In the genomic region with DNA sequence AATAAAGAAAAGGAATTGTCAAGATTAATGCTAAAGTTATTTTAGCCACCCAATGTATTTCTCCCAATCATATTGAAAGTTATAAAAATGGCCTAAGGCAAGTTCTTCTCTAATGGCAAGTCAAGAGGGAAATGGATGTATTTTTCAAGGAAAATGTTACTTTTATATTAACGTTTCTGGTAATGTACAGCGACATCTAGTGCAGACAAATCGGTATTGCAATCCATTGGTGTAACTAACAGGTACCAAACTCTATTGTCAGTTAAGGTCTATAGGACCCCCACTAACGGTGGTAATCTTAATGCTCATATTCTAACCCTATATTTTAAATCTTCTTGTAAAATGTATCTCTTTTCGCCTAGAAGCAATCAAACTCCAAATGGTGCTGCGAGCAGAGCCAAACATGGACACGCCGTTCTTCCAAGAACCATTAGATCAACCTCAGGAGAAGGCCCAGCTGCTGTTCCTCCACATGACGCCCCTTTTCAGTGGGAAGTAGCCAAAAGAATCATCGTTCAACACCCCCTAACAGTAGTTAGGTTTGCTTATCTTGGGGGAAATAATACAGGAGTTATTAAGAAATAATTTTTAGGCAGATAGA, we compare ENCODE assay signal across 9 cellular contexts.
DNase-seq lines count a peak whose midpoint lies in the region; ATAC-seq and TF ChIP-seq lines count a peak whose summit lies in the region.
"Had no signal": no experiment of that assay in that cellular context is flagged by ENCODE, and none has a peak within 500 bp of the region (broad histone marks: within the 10 kb centered on the region; RNA-seq: fewer than 3 reads in every experiment).

No MANE protein-coding gene starts in this region.

- CTCF ChIA-PET in Calu3 (lab: Charles Lee), result no interaction called here

- peak; percentile 39 for TF ChIP-seq CTCF in Calu3 (IDR thresholded peaks at IDR 0.05; ENCODE audit: unreplicated experiment)
- peak in 5 of 6 experiments; percentile 30 to 70 (median 68) for TF ChIP-seq CTCF in Peyer's patch (IDR thresholded peaks at IDR 0.05)
- TF ChIP-seq CTCF in esophagus squamous epithelium (IDR thresholded peaks at IDR 0.05), result peak; percentile 36 to 79 (median 52)
- peak in 3 of 5 experiments; percentile 17 to 65 (median 53) for TF ChIP-seq CTCF in gastrocnemius medialis (IDR thresholded peaks at IDR 0.05 in 4 of 5, conservative IDR thresholded peaks at IDR 0.05 in 1 of 5)

- H3K27ac Mint-ChIP-seq in Calu3 (ENCODE audit: unreplicated experiment), result no peak overlapping the region
- H3K27ac Mint-ChIP-seq in activated naive CD8-positive, alpha-beta T cell treated with anti-CD3 and anti-CD28 coated beads, Interleukin-2, amount 50 U/mL, for 24 hours, result no peak overlapping the region
- H3K27ac Mint-ChIP-seq: naive thymus-derived CD8-positive, alpha-beta T cell had no signal

- in situ Hi-C loops in gastrocnemius medialis (cut with MboI; ENCODE audit: low sequenced_read_pairs in 4 of 4), result loop anchor here in 2 of 4 donors (25.0 kb wide), 1 partner anchor 310 kb away; the partner anchor contains the start of gene ATP12A (in 2 of the 2)

- H3K27me3 ChIP-seq in H7 (ENCODE audit: control insufficient read depth, insufficient read depth, low read length) (no peaks in the 10 kb centered on the region), Peyer's patch (no peaks in the 10 kb centered on the region), esophagus squamous epithelium (peaks cover 0 to 58% (median 0%) of the 10 kb centered on the region in 4 donors), gastrocnemius medialis (peaks cover 0 to 4% (median 0%) of the 10 kb centered on the region in 3 donors)

- no peak for TF ChIP-seq POLR2A in Peyer's patch (IDR thresholded peaks at IDR 0.05)
- TF ChIP-seq POLR2A in esophagus squamous epithelium (IDR thresholded peaks at IDR 0.05), result no peak
- no peak for TF ChIP-seq POLR2A in gastrocnemius medialis (IDR thresholded peaks at IDR 0.05)

- no peaks in the 10 kb centered on the region for H3K9me3 Mint-ChIP-seq in Calu3 (ENCODE audit: low read depth, unreplicated experiment)
- no peaks in the 10 kb centered on the region for H3K9me3 Mint-ChIP-seq in activated naive CD8-positive, alpha-beta T cell treated with anti-CD3 and anti-CD28 coated beads, Interleukin-2, amount 50 U/mL, for 24 hours
- H3K9me3 Mint-ChIP-seq: naive thymus-derived CD8-positive, alpha-beta T cell had no signal

- H3K36me3 ChIP-seq in H7 (replicated peaks; ENCODE audit: control insufficient read depth, insufficient read depth, low read length), result no peaks in the 10 kb centered on the region
- H3K36me3 ChIP-seq in Peyer's patch, result no peaks in the 10 kb centered on the region
- H3K36me3 ChIP-seq in esophagus squamous epithelium, result no peaks in the 10 kb centered on the region
- no peaks in the 10 kb centered on the region for H3K36me3 ChIP-seq in gastrocnemius medialis

- intact Hi-C loops in Calu3 (cut with micrococcal nuclease; ENCODE audit: unreplicated experiment), result loop anchor here (10.0 kb wide), 1 partner anchor 117 kb away; no protein-coding TSS in a partner anchor
- intact Hi-C loops in esophagus squamous epithelium (cut with DNase I), result no loop called here
- intact Hi-C loops in gastrocnemius medialis (cut with DNase I; ENCODE audit: low total_unique reads), result loop anchor here (5.0 kb wide), 1 partner anchor 115 kb away; no protein-coding TSS in a partner anchor

- H3K27ac ChIP-seq in Peyer's patch (no peak overlapping the region), esophagus squamous epithelium (no peak overlapping the region), gastrocnemius medialis (no peak overlapping the region)

- H3K4me1 ChIP-seq in Peyer's patch (no peaks in the 10 kb centered on the region), esophagus squamous epithelium (no peaks in the 10 kb centered on the region), gastrocnemius medialis (no peaks in the 10 kb centered on the region)

- 31 to 32% methylated on average over 10 of the region's 10 CpGs for WGBS in esophagus squamous epithelium, 2 donors

- H3K4me3 ChIP-seq in H7 (ENCODE audit: insufficient read depth, low read depth, low read length), result no peak overlapping the region
- no peak overlapping the region for H3K4me3 ChIP-seq in Peyer's patch
- H3K4me3 ChIP-seq in esophagus squamous epithelium, result no peak overlapping the region
- H3K4me3 ChIP-seq in gastrocnemius medialis, result no peak overlapping the region

- H3K9me3 ChIP-seq in Peyer's patch (no peaks in the 10 kb centered on the region), esophagus squamous epithelium (no peaks in the 10 kb centered on the region), gastrocnemius medialis (no peaks in the 10 kb centered on the region)

- BruUV-seq in Calu3 (replicated peaks; lab: Mats Ljungman, UMichigan), result no TSS peak

- peak; percentile 10 for DNase-seq in Calu3
- peak; percentile 47 for DNase-seq in H7
- peak in 1 of 3 donors; percentile 31 for DNase-seq in Peyer's patch
- no peak for DNase-seq in esophagus squamous epithelium (lab: John Stamatoyannopoulos, UW)
- DNase-seq in gastrocnemius medialis, result no peak
- DNase-seq in activated naive CD8-positive, alpha-beta T cell treated with anti-CD3 and anti-CD28 coated beads, Interleukin-2, amount 50 U/mL, for 24 hours, result no peak
- DNase-seq in activated CD4-positive, CD25-positive, alpha-beta regulatory T cell treated with anti-CD3 and anti-CD28 coated beads, Interleukin-2, amount 50 U/mL, for 72 hours, result no peak

- H3K36me3 Mint-ChIP-seq in Calu3 (ENCODE audit: insufficient read depth, unreplicated experiment), result no peaks in the 10 kb centered on the region
- no peaks in the 10 kb centered on the region for H3K36me3 Mint-ChIP-seq in activated naive CD8-positive, alpha-beta T cell treated with anti-CD3 and anti-CD28 coated beads, Interleukin-2, amount 50 U/mL, for 24 hours (ENCODE audit: low read depth)
- H3K36me3 Mint-ChIP-seq: naive thymus-derived CD8-positive, alpha-beta T cell had no signal

- H3K4me3 Mint-ChIP-seq in Calu3 (ENCODE audit: low read depth, unreplicated experiment), result no peak overlapping the region
- H3K4me3 Mint-ChIP-seq in activated naive CD8-positive, alpha-beta T cell treated with anti-CD3 and anti-CD28 coated beads, Interleukin-2, amount 50 U/mL, for 24 hours, result no peak overlapping the region
- H3K4me3 Mint-ChIP-seq: naive thymus-derived CD8-positive, alpha-beta T cell had no signal

- ATAC-seq in gastrocnemius medialis (no peak), HG03439 (IDR thresholded peaks at IDR 0.05; ENCODE audit: unreplicated experiment) (no peak)
- no peak for ATAC-seq in activated naive CD8-positive, alpha-beta T cell treated with anti-CD3 and anti-CD28 coated beads, Interleukin-2, amount 50 U/mL, for 24 hours
- ATAC-seq: naive thymus-derived CD8-positive, alpha-beta T cell had no signal

- no peaks in the 10 kb centered on the region for H3K4me1 Mint-ChIP-seq in Calu3 (ENCODE audit: low read depth, unreplicated experiment)
- peaks cover 3% of the 10 kb centered on the region for H3K4me1 Mint-ChIP-seq in activated naive CD8-positive, alpha-beta T cell treated with anti-CD3 and anti-CD28 coated beads, Interleukin-2, amount 50 U/mL, for 24 hours

- peaks cover 13% of the 10 kb centered on the region for H3K27me3 Mint-ChIP-seq in Calu3 (ENCODE audit: unreplicated experiment)
- peaks cover 38% of the 10 kb centered on the region for H3K27me3 Mint-ChIP-seq in activated naive CD8-positive, alpha-beta T cell treated with anti-CD3 and anti-CD28 coated beads, Interleukin-2, amount 50 U/mL, for 24 hours

Comparison
In these comparisons a context has a peak if more than half of its experiments do, and no peak if none do; other contexts are left out.
1. DNase-seq: peak in Calu3 (single experiment) and H7 (single experiment); none in esophagus squamous epithelium (single experiment), gastrocnemius medialis (0 of 2), activated naive CD8-positive, alpha-beta T cell treated with anti-CD3 and anti-CD28 coated beads, Interleukin-2, amount 50 U/mL, for 24 hours (single experiment) and activated CD4-positive, CD25-positive, alpha-beta regulatory T cell treated with anti-CD3 and anti-CD28 coated beads, Interleukin-2, amount 50 U/mL, for 72 hours (single experiment).
2. Peak in every context shown above with its lines, with median percentiles within 50 percentile points of each other: CTCF ChIP-seq.